In genomic region chr7:132410385-132410784, GRCh38 we compare ENCODE assay signal across 10 cellular contexts.
DNase-seq lines count a peak whose midpoint lies in the region; ATAC-seq and TF ChIP-seq lines count a peak whose summit lies in the region.
"Had no signal": no experiment of that assay in that cellular context is flagged by ENCODE, and none has a peak within 500 bp of the region (broad histone marks: within the 10 kb centered on the region; RNA-seq: fewer than 3 reads in every experiment).

No MANE protein-coding gene starts in this region.

- no peak overlapping the region for H3K27ac ChIP-seq in upper lobe of right lung
- H3K27ac ChIP-seq in MM.1S (ENCODE audit: low read length) = no peak overlapping the region

- no peaks in the 10 kb centered on the region for H3F3A ChIP-seq in MM.1S (ENCODE audit: insufficient read depth, low read length)

- ATAC-seq in upper lobe of right lung = peak; percentile 59
- ATAC-seq in HG02884 (IDR thresholded peaks at IDR 0.05; ENCODE audit: unreplicated experiment) = no peak

- no peaks in the 10 kb centered on the region for H4K20me1 ChIP-seq in MM.1S (ENCODE audit: insufficient read depth, low read length)

- no peak overlapping the region for H3K4me2 ChIP-seq in MM.1S (ENCODE audit: low read depth, low read length)

- no peak overlapping the region for H2AFZ ChIP-seq in MM.1S (ENCODE audit: low read length)

- H3K9me3 ChIP-seq in adipocyte (ENCODE audit: control insufficient read depth, low read length) (no peaks in the 10 kb centered on the region), upper lobe of right lung (no peaks in the 10 kb centered on the region), MM.1S (replicated peaks; ENCODE audit: insufficient read depth, low read length) (no peaks in the 10 kb centered on the region)

- H3K9ac ChIP-seq in adipocyte (ENCODE audit: low read length) (peak overlapping the region; percentile 45), MM.1S (ENCODE audit: low read length) (no peak overlapping the region)

- H3K4me1 ChIP-seq in adipocyte (ENCODE audit: control insufficient read depth, insufficient read depth, low read length) (peaks cover 56% of the 10 kb centered on the region), upper lobe of right lung (no peaks in the 10 kb centered on the region), MM.1S (ENCODE audit: low read length) (no peaks in the 10 kb centered on the region)

- no peaks in the 10 kb centered on the region for H3K27me3 ChIP-seq in adipocyte (replicated peaks; ENCODE audit: control insufficient read depth, insufficient read depth, low read length)
- H3K27me3 ChIP-seq in upper lobe of right lung = no peaks in the 10 kb centered on the region
- H3K27me3 ChIP-seq in MM.1S (replicated peaks; ENCODE audit: insufficient read depth, low read length) = no peaks in the 10 kb centered on the region

- no peaks in the 10 kb centered on the region for H3K9me2 ChIP-seq in MM.1S (replicated peaks; ENCODE audit: insufficient read depth, low read length)

- peak; percentile 16 for DNase-seq in NCI-H82 (lab: John Stamatoyannopoulos, UW)
- DNase-seq in NCI-H82 treated with DMSO at 0.1 percent for 48 hours (lab: John Stamatoyannopoulos, UW; ENCODE audit: unreplicated experiment) = no peak
- no peak for DNase-seq in adipocyte (ENCODE audit: low read depth)
- DNase-seq in hepatic stellate cell (ENCODE audit: low spot score) = peak; percentile 26
- DNase-seq in upper lobe of right lung = no peak
- DNase-seq in NCI-H2196 (lab: John Stamatoyannopoulos, UW; ENCODE audit: unreplicated experiment) = no peak
- no peak for DNase-seq in MM.1S
- DNase-seq: KG1; stimulated activated CD4-positive, alpha-beta T cell treated with anti-CD3 and anti-CD28 coated beads, Interleukin-15, amount 100 ng/mL, for 24 hours had no signal

- TF ChIP-seq CTCF in upper lobe of right lung (IDR thresholded peaks at IDR 0.05) (no peak), MM.1S (IDR thresholded peaks at IDR 0.05; ENCODE audit: low read length) (no peak)

- no peaks in the 10 kb centered on the region for H3K36me3 ChIP-seq in adipocyte (ENCODE audit: control insufficient read depth, insufficient read depth, low read length, severe bottlenecking)
- H3K36me3 ChIP-seq in upper lobe of right lung = no peaks in the 10 kb centered on the region
- H3K36me3 ChIP-seq in MM.1S (replicated peaks; ENCODE audit: insufficient read depth, low read length) = no peaks in the 10 kb centered on the region

- H3K4me3 ChIP-seq in adipocyte (ENCODE audit: low read length) (no peak overlapping the region), upper lobe of right lung (no peak overlapping the region), MM.1S (ENCODE audit: low read length) (no peak overlapping the region)

- no peaks in the 10 kb centered on the region for H3K79me2 ChIP-seq in MM.1S (ENCODE audit: low read length)

- intact Hi-C loops in upper lobe of right lung (cut with DNase I) = no loop called here

Comparison
In these comparisons a context has a peak if more than half of its experiments do, and no peak if none do; other contexts are left out.
1. DNase-seq: peak in NCI-H82 (single experiment) and hepatic stellate cell (single experiment); none in NCI-H82 treated with DMSO at 0.1 percent for 48 hours (single experiment), adipocyte (single experiment), upper lobe of right lung (single experiment), NCI-H2196 (single experiment) and MM.1S (single experiment).